Comparison of ENCODE assay signal across 23 cellular contexts in the genomic region with DNA sequence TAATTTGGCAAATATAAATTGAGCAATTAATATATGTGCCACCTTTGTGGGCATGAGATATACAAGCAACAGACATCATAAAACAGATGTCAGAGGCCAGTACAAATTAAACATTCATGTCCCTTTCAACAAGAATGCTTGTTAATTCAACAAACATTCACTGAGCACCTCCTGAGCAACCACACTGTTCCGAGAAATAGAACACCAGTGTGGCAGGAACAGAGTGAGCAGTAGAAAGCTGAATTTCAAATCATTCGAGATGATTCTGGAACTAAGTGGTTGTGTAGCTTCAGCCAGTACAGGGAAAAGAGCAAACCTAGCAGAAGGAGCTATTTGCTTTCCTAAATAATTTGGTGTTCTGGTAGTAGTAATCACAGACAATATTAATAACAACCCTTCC.
"Had no signal": no experiment of that assay in that cellular context is flagged by ENCODE, and none has a peak within 500 bp of the region (broad histone marks: within the 10 kb centered on the region; RNA-seq: fewer than 3 reads in every experiment).

No MANE protein-coding gene starts in this region.

- H3K36me3 ChIP-seq: colonic mucosa, esophagus muscularis mucosa, gastroesophageal sphincter, heart left ventricle, lower lobe of right lung had no signal

- H3K4me3 ChIP-seq: colonic mucosa, esophagus muscularis mucosa, gastroesophageal sphincter, heart left ventricle, hepatocyte, lower lobe of right lung, mucosa of descending colon had no signal

- H3K9me3 ChIP-seq: colonic mucosa, esophagus muscularis mucosa, gastroesophageal sphincter, heart left ventricle, lower lobe of right lung, mucosa of descending colon had no signal

- H3K27me3 Mint-ChIP-seq: dendritic cell treated with granulocyte-macrophage colony-stimulating factor and Interleukin-4, amounts not matched to agents 40 ng/mL and 50 ng/mL, for 4 days; effector memory CD8-positive, alpha-beta T cell; naive B cell had no signal

- H3K27ac Mint-ChIP-seq: dendritic cell treated with granulocyte-macrophage colony-stimulating factor and Interleukin-4, amounts not matched to agents 40 ng/mL and 50 ng/mL, for 4 days; effector memory CD8-positive, alpha-beta T cell; immature natural killer cell; mesothelial cell of epicardium; naive B cell; naive thymus-derived CD8-positive, alpha-beta T cell had no signal

- H3K4me3 Mint-ChIP-seq: dendritic cell treated with granulocyte-macrophage colony-stimulating factor and Interleukin-4, amounts not matched to agents 40 ng/mL and 50 ng/mL, for 4 days; effector memory CD8-positive, alpha-beta T cell; immature natural killer cell; mesothelial cell of epicardium; naive B cell; naive thymus-derived CD8-positive, alpha-beta T cell had no signal

- H3K4me1 ChIP-seq: colonic mucosa, foreskin keratinocyte, gastroesophageal sphincter, heart left ventricle, lower lobe of right lung had no signal

- H3K36me3 Mint-ChIP-seq: immature natural killer cell; mesothelial cell of epicardium; naive B cell; naive thymus-derived CD8-positive, alpha-beta T cell had no signal

- H3K27ac ChIP-seq: colonic mucosa, esophagus muscularis mucosa, foreskin keratinocyte, gastroesophageal sphincter, heart left ventricle, hepatocyte, lower lobe of right lung had no signal

- H3K27me3 ChIP-seq: colonic mucosa, esophagus muscularis mucosa, foreskin keratinocyte, gastroesophageal sphincter, heart left ventricle, hepatocyte had no signal

- H3K4me1 Mint-ChIP-seq: immature natural killer cell; mesothelial cell of epicardium; naive B cell; naive thymus-derived CD8-positive, alpha-beta T cell had no signal

- DNase-seq: colonic mucosa; cortex of kidney; effector CD8-positive, alpha-beta T cell; effector memory CD8-positive, alpha-beta T cell; foreskin keratinocyte; heart left ventricle; hypothalamus; immature natural killer cell; islet precursor cell; kidney; kidney glomerular epithelial cell; left colon; left ventricle myocardium superior; lower lobe of right lung; mesenchymal stem cell; mucosa of descending colon; naive B cell; naive thymus-derived CD8-positive, alpha-beta T cell had no signal

- H3K9me3 Mint-ChIP-seq: dendritic cell treated with granulocyte-macrophage colony-stimulating factor and Interleukin-4, amounts not matched to agents 40 ng/mL and 50 ng/mL, for 4 days had no signal
